2 cellular contexts compared by ENCODE assay signal in the genomic region with DNA sequence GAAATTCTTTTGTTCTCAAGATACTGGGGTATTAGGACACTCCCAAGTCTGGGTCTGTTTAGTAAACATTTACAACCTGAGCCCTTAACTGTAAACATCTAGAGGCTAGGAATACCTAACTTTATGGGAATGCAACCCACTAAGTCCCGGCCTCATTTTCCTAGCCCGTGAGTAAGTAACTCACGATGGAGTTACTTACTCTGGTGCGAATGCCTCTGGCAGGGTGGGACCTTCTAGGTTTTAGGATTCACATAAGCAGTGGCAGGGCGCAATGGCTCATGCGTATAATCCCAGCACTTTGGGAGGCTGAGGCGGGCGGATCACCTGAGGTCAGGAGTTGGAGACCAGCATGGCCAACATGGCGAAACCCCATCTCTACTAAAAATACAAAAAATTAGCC. TPM values are rescaled to one million over a fixed set of nuclear protein-coding genes. Genes with fewer than 3 reads are reported as not detected.
"Had no signal": no experiment of that assay in that cellular context is flagged by ENCODE, and none has a peak within 500 bp of the region (broad histone marks: within the 10 kb centered on the region; RNA-seq: fewer than 3 reads in every experiment).

No MANE protein-coding gene starts in this region.

RNA-seq across cellular contexts. Expression of a gene that starts 50.8 kb away (rescaled TPM):
- total RNA-seq: left lobe of liver, lung microvascular endothelial cell had no signal
